Comparison of ENCODE assay signal across 1 cellular context in the genomic region with DNA sequence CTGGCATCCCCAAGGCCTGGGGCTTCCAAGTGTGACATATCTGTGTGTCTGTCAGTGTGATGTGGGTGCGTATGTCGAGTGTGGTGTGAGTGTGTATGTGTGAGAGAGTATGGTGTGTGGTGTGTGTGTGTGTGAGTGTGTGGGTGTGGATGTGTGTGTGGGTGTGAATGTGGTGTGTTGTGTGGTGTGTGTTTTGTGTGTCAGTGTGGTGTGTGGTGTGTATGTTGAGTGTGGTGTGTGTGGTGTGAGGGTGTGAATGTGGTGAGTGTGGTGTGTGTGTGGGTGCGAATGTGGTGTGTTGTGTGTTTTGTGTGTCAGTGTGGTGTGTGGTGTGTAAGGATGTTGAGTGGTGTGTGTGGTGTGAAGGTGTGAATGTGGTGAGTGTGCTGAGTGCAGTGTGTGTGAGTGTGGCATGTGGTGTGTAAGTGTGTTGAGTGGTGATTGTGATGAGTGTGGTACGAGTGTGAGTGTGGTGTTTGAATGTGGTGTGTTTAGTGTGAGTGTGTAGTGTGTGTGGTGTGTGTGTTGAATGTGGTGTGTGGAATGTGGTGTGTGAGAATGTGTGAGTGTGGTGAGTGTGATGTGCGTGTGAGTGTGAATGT.
TF ChIP-seq lines count a peak whose summit lies in the region.

No MANE protein-coding gene starts in this region.

TF ChIP-seq in GM12878, 131 proteins besides CTCF, POLR2A, EP300 and RAD21 (continued from another document):
- TF ChIP-seq, protein P1, sequence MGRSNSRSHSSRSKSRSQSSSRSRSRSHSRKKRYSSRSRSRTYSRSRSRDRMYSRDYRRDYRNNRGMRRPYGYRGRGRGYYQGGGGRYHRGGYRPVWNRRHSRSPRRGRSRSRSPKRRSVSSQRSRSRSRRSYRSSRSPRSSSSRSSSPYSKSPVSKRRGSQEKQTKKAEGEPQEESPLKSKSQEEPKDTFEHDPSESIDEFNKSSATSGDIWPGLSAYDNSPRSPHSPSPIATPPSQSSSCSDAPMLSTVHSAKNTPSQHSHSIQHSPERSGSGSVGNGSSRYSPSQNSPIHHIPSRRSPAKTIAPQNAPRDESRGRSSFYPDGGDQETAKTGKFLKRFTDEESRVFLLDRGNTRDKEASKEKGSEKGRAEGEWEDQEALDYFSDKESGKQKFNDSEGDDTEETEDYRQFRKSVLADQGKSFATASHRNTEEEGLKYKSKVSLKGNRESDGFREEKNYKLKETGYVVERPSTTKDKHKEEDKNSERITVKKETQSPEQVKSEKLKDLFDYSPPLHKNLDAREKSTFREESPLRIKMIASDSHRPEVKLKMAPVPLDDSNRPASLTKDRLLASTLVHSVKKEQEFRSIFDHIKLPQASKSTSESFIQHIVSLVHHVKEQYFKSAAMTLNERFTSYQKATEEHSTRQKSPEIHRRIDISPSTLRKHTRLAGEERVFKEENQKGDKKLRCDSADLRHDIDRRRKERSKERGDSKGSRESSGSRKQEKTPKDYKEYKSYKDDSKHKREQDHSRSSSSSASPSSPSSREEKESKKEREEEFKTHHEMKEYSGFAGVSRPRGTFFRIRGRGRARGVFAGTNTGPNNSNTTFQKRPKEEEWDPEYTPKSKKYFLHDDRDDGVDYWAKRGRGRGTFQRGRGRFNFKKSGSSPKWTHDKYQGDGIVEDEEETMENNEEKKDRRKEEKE (IDR thresholded peaks at IDR 0.05) = no peak
TF ChIP-seq in GM12878: peak in this region for 1.
